Comparison of ENCODE assay signal across 29 cellular contexts in the genomic region with DNA sequence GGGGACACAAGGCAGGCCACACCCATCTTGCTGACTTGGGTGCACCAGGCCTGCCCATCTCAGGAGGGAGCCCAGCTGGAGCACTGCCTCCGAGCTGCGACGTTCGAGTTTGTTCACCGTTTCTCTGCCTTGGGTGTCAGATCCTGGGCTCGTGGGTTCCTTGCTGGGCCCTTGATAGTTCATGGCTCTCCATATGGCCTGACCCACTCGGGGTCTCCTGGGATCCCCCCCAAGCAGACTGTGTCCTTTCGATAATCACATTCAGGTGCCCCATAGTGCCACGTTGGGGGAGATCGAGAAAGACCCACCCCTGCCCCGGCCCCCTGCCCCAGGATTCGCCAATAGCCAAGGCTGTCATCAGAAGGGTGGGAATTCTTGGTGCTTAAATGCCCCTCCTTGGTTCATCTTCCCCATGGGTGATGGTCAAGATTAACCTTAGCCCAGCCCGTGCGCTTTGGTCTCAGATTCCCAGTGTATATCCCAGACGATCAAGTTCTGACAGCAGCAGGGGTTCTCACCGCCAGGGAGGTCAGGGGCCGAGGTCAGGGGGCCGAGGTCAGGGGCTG. TPM values are rescaled to one million over a fixed set of nuclear protein-coding genes. Genes with fewer than 3 reads are reported as not detected.
"Had no signal": no experiment of that assay in that cellular context is flagged by ENCODE, and none has a peak within 500 bp of the region (broad histone marks: within the 10 kb centered on the region; RNA-seq: fewer than 3 reads in every experiment).

No MANE protein-coding gene starts in this region.

- H3K27me3 ChIP-seq: SJCRH30 had no signal

- DNase-seq: activated B cell treated with CpG ODN at 0.5 μM for 24 hours; activated CD4-positive, alpha-beta memory T cell treated with anti-CD3 and anti-CD28 coated beads for 36 hours; activated CD4-positive, alpha-beta T cell treated with anti-CD3 and anti-CD28 coated beads for 4 hours; activated CD4-positive, alpha-beta T cell treated with anti-CD3 and anti-CD28 coated beads, Interleukin-2, amount 50 U/mL, for 1 hour; activated CD4-positive, CD25-positive, alpha-beta regulatory T cell treated with anti-CD3 and anti-CD28 coated beads, Interleukin-2, amount 50 U/mL, for 72 hours; activated CD8-positive, alpha-beta memory T cell treated with anti-CD3 and anti-CD28 coated beads, Interleukin-2, amount 50 U/mL, for 4 hours; activated effector memory CD4-positive, alpha-beta T cell treated with Interleukin-2 at 50 U/mL for 16 hours; activated naive CD4-positive, alpha-beta T cell treated with anti-CD3 and anti-CD28 coated beads, Interleukin-2, amount 10 ng/mL, durations not matched to agents 7 days and 5 days; activated naive CD8-positive, alpha-beta T cell treated with anti-CD3 and anti-CD28 coated beads, Interleukin-2, amount 50 U/mL, for 24 hours; activated T-cell treated with anti-CD3 and anti-CD28 coated beads, Interleukin-2, amount 50 U/mL, for 48 hours; anterior cingulate cortex; brain microvascular endothelial cell; central memory CD4-positive, alpha-beta T cell; NCI-H1105; NCI-H1417 treated with DMSO at 0.1 percent for 48 hours; NCI-H187 treated with DMSO at 0.1 percent for 48 hours; NCI-H2081 treated with DMSO at 0.1 percent for 48 hours; NCI-H226; NCI-H446 treated with DMSO at 0.1 percent for 48 hours; NCI-H524; NCI-H69; NCI-H82; SHP77; SJCRH30 had no signal

- H3K4me3 ChIP-seq: SJCRH30, SK-N-MC had no signal

- H3K9me3 Mint-ChIP-seq: activated B cell treated with CpG ODN at 0.5 μM for 24 hours; activated CD4-positive, alpha-beta memory T cell treated with anti-CD3 and anti-CD28 coated beads for 36 hours; activated naive CD4-positive, alpha-beta T cell treated with anti-CD3 and anti-CD28 coated beads, Interleukin-2, amount 10 ng/mL, durations not matched to agents 7 days and 5 days; activated naive CD8-positive, alpha-beta T cell treated with anti-CD3 and anti-CD28 coated beads, Interleukin-2, amount 50 U/mL, for 24 hours; T-helper 1 cell treated with Interleukin-12 subunit alpha and Interleukin-12 subunit beta and Interleukin-4 antibody, amounts not matched to agents 30 μg/mL and 1 μg/mL, for 36 hours; T-helper 2 cell treated with Interferon-gamma antibody and Interleukin-4, amounts not matched to agents 5 μg/mL and 100 μg/mL, for 36 hours had no signal

- H3K27ac ChIP-seq: brain microvascular endothelial cell, SJCRH30, SK-N-MC, VCaP had no signal

- H3K4me1 Mint-ChIP-seq: activated B cell treated with CpG ODN at 0.5 μM for 24 hours; activated naive CD4-positive, alpha-beta T cell treated with anti-CD3 and anti-CD28 coated beads, Interleukin-2, amount 10 ng/mL, durations not matched to agents 7 days and 5 days; activated naive CD8-positive, alpha-beta T cell treated with anti-CD3 and anti-CD28 coated beads, Interleukin-2, amount 50 U/mL, for 24 hours had no signal

- H3K4me1 ChIP-seq: SJCRH30 had no signal

- H3K27ac Mint-ChIP-seq: activated B cell treated with CpG ODN at 0.5 μM for 24 hours; activated CD4-positive, alpha-beta memory T cell treated with anti-CD3 and anti-CD28 coated beads for 36 hours; activated naive CD4-positive, alpha-beta T cell treated with anti-CD3 and anti-CD28 coated beads, Interleukin-2, amount 10 ng/mL, durations not matched to agents 7 days and 5 days; activated naive CD8-positive, alpha-beta T cell; activated naive CD8-positive, alpha-beta T cell treated with anti-CD3 and anti-CD28 coated beads, Interleukin-2, amount 50 U/mL, for 24 hours; T-helper 1 cell treated with Interleukin-12 subunit alpha and Interleukin-12 subunit beta and Interleukin-4 antibody, amounts not matched to agents 30 μg/mL and 1 μg/mL, for 36 hours; T-helper 2 cell treated with Interferon-gamma antibody and Interleukin-4, amounts not matched to agents 5 μg/mL and 100 μg/mL, for 36 hours had no signal

- H3K9me3 ChIP-seq: SJCRH30 had no signal

- H3K36me3 ChIP-seq: brain microvascular endothelial cell had no signal

- H3K4me3 Mint-ChIP-seq: activated B cell treated with CpG ODN at 0.5 μM for 24 hours; activated CD4-positive, alpha-beta memory T cell treated with anti-CD3 and anti-CD28 coated beads for 36 hours; activated naive CD4-positive, alpha-beta T cell treated with anti-CD3 and anti-CD28 coated beads, Interleukin-2, amount 10 ng/mL, durations not matched to agents 7 days and 5 days; activated naive CD8-positive, alpha-beta T cell; activated naive CD8-positive, alpha-beta T cell treated with anti-CD3 and anti-CD28 coated beads, Interleukin-2, amount 50 U/mL, for 24 hours; T-helper 1 cell treated with Interleukin-12 subunit alpha and Interleukin-12 subunit beta and Interleukin-4 antibody, amounts not matched to agents 30 μg/mL and 1 μg/mL, for 36 hours; T-helper 2 cell treated with Interferon-gamma antibody and Interleukin-4, amounts not matched to agents 5 μg/mL and 100 μg/mL, for 36 hours had no signal

- ATAC-seq: activated naive CD8-positive, alpha-beta T cell treated with anti-CD3 and anti-CD28 coated beads, Interleukin-2, amount 50 U/mL, for 24 hours had no signal

- H3K36me3 Mint-ChIP-seq: activated CD4-positive, alpha-beta memory T cell treated with anti-CD3 and anti-CD28 coated beads for 36 hours; activated naive CD4-positive, alpha-beta T cell treated with anti-CD3 and anti-CD28 coated beads, Interleukin-2, amount 10 ng/mL, durations not matched to agents 7 days and 5 days; activated naive CD8-positive, alpha-beta T cell had no signal

RNA-seq across cellular contexts. Expression of gene RFLNA, which starts 7.4 kb away (rescaled TPM):
- total RNA-seq: activated B cell treated with CpG ODN at 0.5 μM for 24 hours; activated CD4-positive, alpha-beta memory T cell treated with anti-CD3 and anti-CD28 coated beads for 36 hours had no signal
